In genomic region chr1:217407426-217407825, GRCh38 we compare ENCODE assay signal across 27 cellular contexts.
A peak's percentile ranks its signal among the peaks of the same experiment; 100 is the strongest.
DNase-seq lines count a peak whose midpoint lies in the region; ATAC-seq, FAIRE-seq and TF ChIP-seq lines count a peak whose summit lies in the region.
"Had no signal": no experiment of that assay in that cellular context is flagged by ENCODE, and none has a peak within 500 bp of the region (broad histone marks: within the 10 kb centered on the region; RNA-seq: fewer than 3 reads in every experiment).

No MANE protein-coding gene starts in this region.

- no peak overlapping the region for H3K4me2 ChIP-seq in keratinocyte (ENCODE audit: control insufficient read depth, extremely low read depth, insufficient read depth, low read depth, low read length)
- H3K4me2 ChIP-seq: PC-9 had no signal

- H3K9me3 ChIP-seq in left ventricle myocardium inferior (replicated peaks) (no peaks in the 10 kb centered on the region), right atrium auricular region (no peaks in the 10 kb centered on the region), keratinocyte (ENCODE audit: control insufficient read depth, low read depth, low read length) (no peaks in the 10 kb centered on the region), testis (no peaks in the 10 kb centered on the region)
- H3K9me3 ChIP-seq: psoas muscle, SJCRH30, stomach had no signal

- H3K79me2 ChIP-seq in keratinocyte (ENCODE audit: control insufficient read depth, insufficient read depth, low read length) = no peaks in the 10 kb centered on the region

- no peaks in the 10 kb centered on the region for H3K9me1 ChIP-seq in keratinocyte (ENCODE audit: control insufficient read depth, extremely low read depth, insufficient read depth, low read length)

- H3K4me1 Mint-ChIP-seq in osteocyte (ENCODE audit: unreplicated experiment) = no peaks in the 10 kb centered on the region
- H3K4me1 Mint-ChIP-seq: naive thymus-derived CD8-positive, alpha-beta T cell had no signal

- WGBS in testis, 2 donors = 33 to 35% methylated on average over 9 of the region's 9 CpGs

- H3K4me3 Mint-ChIP-seq in osteocyte (ENCODE audit: unreplicated experiment) = no peak overlapping the region
- H3K4me3 Mint-ChIP-seq: activated CD4-positive, alpha-beta memory T cell treated with anti-CD3 and anti-CD28 coated beads for 36 hours; naive thymus-derived CD8-positive, alpha-beta T cell had no signal

- DNase-seq in left ventricle myocardium inferior = no peak
- no peak for DNase-seq in right atrium auricular region (ENCODE audit: low spot score)
- no peak for DNase-seq in keratinocyte (ENCODE audit: low read depth, low spot score)
- no peak for DNase-seq in occipital lobe (lab: John Stamatoyannopoulos, UW)
- no peak for DNase-seq in testis
- DNase-seq in osteocyte (ENCODE audit: extremely low spot score, unreplicated experiment) = no peak
- DNase-seq in NCI-H2081 treated with DMSO at 0.1 percent for 48 hours (lab: John Stamatoyannopoulos, UW) = no peak
- DNase-seq: activated CD4-positive, alpha-beta memory T cell treated with anti-CD3 and anti-CD28 coated beads for 36 hours; activated CD4-positive, CD25-positive, alpha-beta regulatory T cell; activated naive CD4-positive, alpha-beta T cell treated with Interleukin-2 at 50 U/mL for 16 hours; amniotic stem cell; caudate nucleus; erythroblast; left cardiac atrium; naive thymus-derived CD8-positive, alpha-beta T cell; NCI-H1417; NCI-H2171; NCI-H774; PC-9; psoas muscle; SJCRH30; stimulated activated CD4-positive, alpha-beta T cell treated with anti-CD3 and anti-CD28 coated beads, Interleukin-4, amount 100 ng/mL, for 24 hours; stomach had no signal

- no peaks in the 10 kb centered on the region for H4K20me1 ChIP-seq in keratinocyte (ENCODE audit: control insufficient read depth, extremely low read depth, insufficient read depth, low read length)

- H3K4me1 ChIP-seq in left ventricle myocardium inferior (no peaks in the 10 kb centered on the region), right atrium auricular region (no peaks in the 10 kb centered on the region), keratinocyte (ENCODE audit: control insufficient read depth, extremely low read depth, insufficient read depth, low read length) (no peaks in the 10 kb centered on the region), testis (no peaks in the 10 kb centered on the region)
- H3K4me1 ChIP-seq: psoas muscle, SJCRH30, stomach had no signal

- H3K27me3 Mint-ChIP-seq in osteocyte (ENCODE audit: unreplicated experiment) = peaks cover 20% of the 10 kb centered on the region
- H3K27me3 Mint-ChIP-seq: activated CD4-positive, alpha-beta memory T cell treated with anti-CD3 and anti-CD28 coated beads for 36 hours had no signal

- H2AFZ ChIP-seq in keratinocyte (ENCODE audit: control insufficient read depth, low read length) = no peak overlapping the region
- H2AFZ ChIP-seq: PC-9 had no signal

- no peaks in the 10 kb centered on the region for H3K9me3 Mint-ChIP-seq in osteocyte (ENCODE audit: unreplicated experiment)
- H3K9me3 Mint-ChIP-seq: activated CD4-positive, alpha-beta memory T cell treated with anti-CD3 and anti-CD28 coated beads for 36 hours; naive thymus-derived CD8-positive, alpha-beta T cell had no signal

- H3K36me3 Mint-ChIP-seq in osteocyte (ENCODE audit: unreplicated experiment) = no peaks in the 10 kb centered on the region
- H3K36me3 Mint-ChIP-seq: activated CD4-positive, alpha-beta memory T cell treated with anti-CD3 and anti-CD28 coated beads for 36 hours; naive thymus-derived CD8-positive, alpha-beta T cell had no signal

- no peak for TF ChIP-seq POLR2A in testis (IDR thresholded peaks at IDR 0.05)

- H3K36me3 ChIP-seq in left ventricle myocardium inferior = no peaks in the 10 kb centered on the region
- H3K36me3 ChIP-seq in right atrium auricular region = no peaks in the 10 kb centered on the region
- H3K36me3 ChIP-seq in keratinocyte (ENCODE audit: control insufficient read depth in 2 of 2, extremely low read depth in 1 of 2, insufficient read depth in 2 of 2, low read length in 2 of 2) = no peaks in the 10 kb centered on the region
- H3K36me3 ChIP-seq in testis (ENCODE audit: low read depth, missing control alignments) = no peaks in the 10 kb centered on the region
- H3K36me3 ChIP-seq: SJCRH30, stomach had no signal

- H3K27me3 ChIP-seq in left ventricle myocardium inferior (ENCODE audit: low read depth) = no peaks in the 10 kb centered on the region
- no peaks in the 10 kb centered on the region for H3K27me3 ChIP-seq in right atrium auricular region
- H3K27me3 ChIP-seq in keratinocyte (ENCODE audit: control insufficient read depth, extremely low read depth, insufficient read depth, low read length) = peaks cover 5% of the 10 kb centered on the region
- no peaks in the 10 kb centered on the region for H3K27me3 ChIP-seq in testis
- H3K27me3 ChIP-seq: SJCRH30, stomach had no signal

- H3K9ac ChIP-seq in keratinocyte (ENCODE audit: control insufficient read depth, extremely low read depth, insufficient read depth, low read length) = no peak overlapping the region

- no peak overlapping the region for H3K27ac Mint-ChIP-seq in osteocyte (ENCODE audit: unreplicated experiment)
- H3K27ac Mint-ChIP-seq: activated CD4-positive, alpha-beta memory T cell treated with anti-CD3 and anti-CD28 coated beads for 36 hours; naive thymus-derived CD8-positive, alpha-beta T cell had no signal

- intact Hi-C loops in left ventricle myocardium inferior (cut with micrococcal nuclease) = no loop called here
- intact Hi-C loops in testis (cut with DNase I; ENCODE audit: low total_unique reads) = no loop called here

- H3K27ac ChIP-seq in left ventricle myocardium inferior (replicated peaks) (no peak overlapping the region), right atrium auricular region (no peak overlapping the region), keratinocyte (ENCODE audit: control insufficient read depth, insufficient read depth, low read length) (no peak overlapping the region), testis (no peak overlapping the region)
- H3K27ac ChIP-seq: C4-2B, PC-9, psoas muscle, SJCRH30, stomach had no signal

- TF ChIP-seq CTCF in left ventricle myocardium inferior (IDR thresholded peaks at IDR 0.05; ENCODE audit: borderline replicate concordance) (no peak), right atrium auricular region (IDR thresholded peaks at IDR 0.05) (no peak), keratinocyte (optimal IDR thresholded peaks at IDR 0.05 in 1 of 3, IDR thresholded peaks at IDR 0.05 in 1 of 3, conservative IDR thresholded peaks at IDR 0.05 in 1 of 3; ENCODE audit: extremely low read depth in 1 of 3, insufficient read depth in 2 of 3, low read length in 3 of 3) (no peak), testis (IDR thresholded peaks at IDR 0.05) (no peak), osteocyte (IDR thresholded peaks at IDR 0.05) (no peak)

- peak; percentile 89 for ATAC-seq in SK-N-SH treated with all-trans-retinoic acid at 6 μM for 48 hours
- ATAC-seq: naive thymus-derived CD8-positive, alpha-beta T cell; psoas muscle had no signal

- dilution Hi-C loops in keratinocyte (cut with MboI; ENCODE audit: extremely low pct_ligation_motif_present, low sequenced_read_pairs) = no loop called here

- H3K4me3 ChIP-seq in left ventricle myocardium inferior (peak overlapping the region; percentile 22), right atrium auricular region (peak overlapping the region in 1 of 2 donors; percentile 7), keratinocyte (ENCODE audit: control insufficient read depth in 2 of 3, extremely low read depth in 1 of 3, insufficient read depth in 2 of 3, low read depth in 1 of 3, low read length in 3 of 3) (no peak overlapping the region), testis (no peak overlapping the region)
- H3K4me3 ChIP-seq: PC-9, psoas muscle, SJCRH30, stomach had no signal

- FAIRE-seq in keratinocyte (lab: Jason Lieb, UNC) = peak; percentile 23
- FAIRE-seq: GM18507, urothelium cell line had no signal

TF ChIP-seq in SK-N-SH treated with all-trans-retinoic acid at 6 μM for 48 hours, 23 proteins besides CTCF, POLR2A, EP300 and RAD21 (continues in another document):
- TF ChIP-seq TSHZ2 (CRISPR knock-in tag; IDR thresholded peaks at IDR 0.05) (no peak), ZFP30 (CRISPR knock-in tag; IDR thresholded peaks at IDR 0.05) (no peak), RARB (CRISPR knock-in tag; IDR thresholded peaks at IDR 0.05) (no peak), ZC3H10 (CRISPR knock-in tag; IDR thresholded peaks at IDR 0.05) (no peak), POU6F1 (CRISPR knock-in tag; IDR thresholded peaks at IDR 0.05; ENCODE audit: borderline replicate concordance, low read depth) (no peak)
